ENCODE assay signal across 1 cellular context in genomic region chr3:143601738-143602480, GRCh38.
TF ChIP-seq lines count a peak whose summit lies in the region.

No MANE protein-coding gene starts in this region.

TF ChIP-seq in IMR-90, 13 proteins besides CTCF, POLR2A, EP300 and RAD21 (continued from another document):
- TF ChIP-seq ELK1 (IDR thresholded peaks at IDR 0.05; ENCODE audit: borderline replicate concordance, low read depth, low read length) (no peak), MXI1 (IDR thresholded peaks at IDR 0.05; ENCODE audit: borderline replicate concordance, low read depth, low read length) (no peak), SMC3 (IDR thresholded peaks at IDR 0.05; ENCODE audit: low read depth, low read length) (no peak), RFX5 (IDR thresholded peaks at IDR 0.05; ENCODE audit: low read depth, low read length) (no peak), RCOR1 (IDR thresholded peaks at IDR 0.05; ENCODE audit: insufficient replicate concordance, low read length) (no peak), CEBPB (IDR thresholded peaks at IDR 0.05; ENCODE audit: low read depth, low read length) (no peak), CHD1 (IDR thresholded peaks at IDR 0.05; ENCODE audit: low read depth, low read length) (no peak)
TF ChIP-seq in IMR-90: peak in this region for 0.
